Comparison of ENCODE assay signal across 8 cellular contexts in genomic region chr17:39244600-39245570, GRCh38. TPM values are rescaled to one million over a fixed set of nuclear protein-coding genes. Genes with fewer than 3 reads are reported as not detected.
DNase-seq lines count a peak whose midpoint lies in the region; TF ChIP-seq lines count a peak whose summit lies in the region.

No MANE protein-coding gene starts in this region.

- H3K9me3 Mint-ChIP-seq in activated naive CD4-positive, alpha-beta T cell treated with anti-CD3 and anti-CD28 coated beads for 36 hours, result no peaks in the 10 kb centered on the region
- H3K9me3 Mint-ChIP-seq in glutamatergic neuron (ENCODE audit: unreplicated experiment) (peaks cover 1% of the 10 kb centered on the region), type B pancreatic cell (no peaks in the 10 kb centered on the region)

- no peak overlapping the region for H3K4me2 ChIP-seq in SK-N-SH

- H3K79me2 ChIP-seq in SK-N-SH (ENCODE audit: insufficient read depth), result no peaks in the 10 kb centered on the region

- peak; percentile 94 for TF ChIP-seq RAD21 in SK-N-SH (IDR thresholded peaks at IDR 0.05; ENCODE audit: low read length)

- no peaks in the 10 kb centered on the region for H3K36me3 Mint-ChIP-seq in activated naive CD4-positive, alpha-beta T cell treated with anti-CD3 and anti-CD28 coated beads for 36 hours (ENCODE audit: low read depth)
- H3K36me3 Mint-ChIP-seq in glutamatergic neuron (ENCODE audit: unreplicated experiment) (no peaks in the 10 kb centered on the region), type B pancreatic cell (no peaks in the 10 kb centered on the region)

- peaks cover 8% of the 10 kb centered on the region for H3K4me1 Mint-ChIP-seq in activated naive CD4-positive, alpha-beta T cell treated with anti-CD3 and anti-CD28 coated beads for 36 hours (ENCODE audit: low read depth)
- peaks cover 9% of the 10 kb centered on the region for H3K4me1 Mint-ChIP-seq in glutamatergic neuron (ENCODE audit: low read depth, unreplicated experiment)
- peaks cover 5% of the 10 kb centered on the region for H3K4me1 Mint-ChIP-seq in type B pancreatic cell (ENCODE audit: unreplicated experiment)

- WGBS in SK-N-SH (ENCODE audit: low lambda C conversion rate), result 53% methylated on average over 6 of the region's 6 CpGs

- H3K27ac ChIP-seq in SK-N-SH (ENCODE audit: low read depth in 2 of 2, low read length in 1 of 2), result no peak overlapping the region

- H3K27me3 ChIP-seq in SK-N-SH (ENCODE audit: insufficient read depth), result no peaks in the 10 kb centered on the region

- POLR2A ChIA-PET in SK-N-SH (lab: Yijun Ruan, JAX), result interaction anchor here (0.6 to 2.4 kb wide), 5 partner anchors 38 to 232 kb away, joined by 3 to 19 read pairs (median 3); partner anchors contain the start of gene RPL19

- peak; percentile 78 for DNase-seq in SIG-M5 treated with dmso at 0.1 percent for 504 hours (lab: John Stamatoyannopoulos, UW; ENCODE audit: unreplicated experiment)
- no peak for DNase-seq in SIG-M5 (lab: John Stamatoyannopoulos, UW)
- DNase-seq in NCI-H1105 treated with DMSO at 0.1 percent for 48 hours (lab: John Stamatoyannopoulos, UW), result peak; percentile 57
- peak; percentile 80 for DNase-seq in SK-N-SH
- peak; percentile 96 for DNase-seq in activated naive CD4-positive, alpha-beta T cell treated with anti-CD3 and anti-CD28 coated beads for 36 hours
- DNase-seq in glutamatergic neuron, result peak; percentile 93
- peak; percentile 76 for DNase-seq in pons (ENCODE audit: low spot score)
- DNase-seq in type B pancreatic cell (ENCODE audit: extremely low spot score, unreplicated experiment), result peak; percentile 90

- TF ChIP-seq CTCF in SK-N-SH (IDR thresholded peaks at IDR 0.05) (peak; percentile 94), glutamatergic neuron (IDR thresholded peaks at IDR 0.05; ENCODE audit: partially characterized antibody, unreplicated experiment) (peak; percentile 97), type B pancreatic cell (conservative IDR thresholded peaks at IDR 0.05) (peak; percentile 95)

- H3K4me3 Mint-ChIP-seq in activated naive CD4-positive, alpha-beta T cell treated with anti-CD3 and anti-CD28 coated beads for 36 hours, result no peak overlapping the region
- H3K4me3 Mint-ChIP-seq in glutamatergic neuron (ENCODE audit: unreplicated experiment), result no peak overlapping the region
- H3K4me3 Mint-ChIP-seq in type B pancreatic cell, result no peak overlapping the region

- peaks cover 0 to 2% of the 10 kb centered on the region in 2 experiments; a peak in 1 of 4 replicates for H3K4me1 ChIP-seq in SK-N-SH (ENCODE audit: control insufficient read depth in 1 of 2, insufficient read depth in 2 of 2, low read depth in 1 of 2, low read length in 1 of 2)

- H3K36me3 ChIP-seq in SK-N-SH (replicated peaks in 1 of 2; ENCODE audit: control insufficient read depth in 1 of 2, insufficient read depth in 2 of 2, low read length in 1 of 2), result no peaks in the 10 kb centered on the region

- H3K9me3 ChIP-seq in SK-N-SH, result no peaks in the 10 kb centered on the region

- no peaks in the 10 kb centered on the region for H3F3A ChIP-seq in SK-N-SH (replicated peaks; ENCODE audit: insufficient read depth)

- H3K9ac ChIP-seq in SK-N-SH, result no peak overlapping the region

- no peaks in the 10 kb centered on the region for H3K9me2 ChIP-seq in SK-N-SH

- no peak overlapping the region for H2AFZ ChIP-seq in SK-N-SH (ENCODE audit: low read depth)

- intact Hi-C loops in activated naive CD4-positive, alpha-beta T cell treated with anti-CD3 and anti-CD28 coated beads for 36 hours (cut with micrococcal nuclease), result loop anchor here (1.0 to 5.0 kb wide), 3 partner anchors 10 to 263 kb away; no protein-coding TSS in a partner anchor

- TF ChIP-seq EP300 in SK-N-SH (IDR thresholded peaks at IDR 0.05; ENCODE audit: borderline replicate concordance in 1 of 2, low read depth in 1 of 2, low read length in 1 of 2), result no peak

- H3K27me3 Mint-ChIP-seq in activated naive CD4-positive, alpha-beta T cell treated with anti-CD3 and anti-CD28 coated beads for 36 hours (ENCODE audit: low read depth), result no peaks in the 10 kb centered on the region
- H3K27me3 Mint-ChIP-seq in glutamatergic neuron (ENCODE audit: unreplicated experiment) (no peaks in the 10 kb centered on the region), type B pancreatic cell (peaks cover 5% of the 10 kb centered on the region)

- H3K27ac Mint-ChIP-seq in activated naive CD4-positive, alpha-beta T cell treated with anti-CD3 and anti-CD28 coated beads for 36 hours, result no peak overlapping the region
- H3K27ac Mint-ChIP-seq in glutamatergic neuron (ENCODE audit: unreplicated experiment) (no peak overlapping the region), type B pancreatic cell (peak overlapping the region; percentile 40)

- no peaks in the 10 kb centered on the region for H4K20me1 ChIP-seq in SK-N-SH (ENCODE audit: insufficient read depth)

- CTCF ChIA-PET in SK-N-SH (lab: Yijun Ruan, JAX), result interaction anchor here (0.5 to 22.6 kb wide), 36 partner anchors 10 to 862 kb away, joined by 3 to 781 read pairs (median 3); partner anchors contain the start of genes CACNB1, PLXDC1, RPL19 and STAC2
- CTCF ChIA-PET in activated naive CD4-positive, alpha-beta T cell treated with anti-CD3 and anti-CD28 coated beads for 36 hours (lab: Charles Lee), result interaction anchor here (0.6 to 23.8 kb wide), 33 partner anchors 9 to 577 kb away, joined by 3 to 502 read pairs (median 4); partner anchors contain the start of genes PLXDC1 and RPL19

- no peak overlapping the region; a peak in 1 of 4 replicates for H3K4me3 ChIP-seq in SK-N-SH (ENCODE audit: low read depth in 2 of 2, low read length in 1 of 2)

TF ChIP-seq in SK-N-SH, 30 proteins besides CTCF, POLR2A, EP300 and RAD21:
- TF ChIP-seq SMC3 (IDR thresholded peaks at IDR 0.05; ENCODE audit: low read depth, low read length) (peak; percentile 91), GATA2 (CRISPR knock-in tag; IDR thresholded peaks at IDR 0.05) (peak; percentile 75), SIN3A (IDR thresholded peaks at IDR 0.05; ENCODE audit: borderline replicate concordance, low read depth, low read length) (no peak)

RNA-seq across cellular contexts. Expression of gene STAC2, which starts 19.1 kb away (rescaled TPM):
- 0.07 and 0.08 TPM in 2 replicates for polyA plus RNA-seq in SK-N-SH (2012; rRNA removed)
- 0.04 and 0.13 TPM in 2 replicates for polyA plus RNA-seq in SK-N-SH (2012; cell fraction: cytosol; rRNA removed)
- 0.10 and 0.23 TPM in 2 replicates for polyA plus RNA-seq in SK-N-SH (2012; cell fraction: nucleus; rRNA removed)
- total RNA-seq in activated naive CD4-positive, alpha-beta T cell treated with anti-CD3 and anti-CD28 coated beads for 36 hours, result not detected
- total RNA-seq in glutamatergic neuron (ENCODE audit: unreplicated experiment), result 1.8 TPM
- total RNA-seq in type B pancreatic cell (ENCODE audit: low replicate concordance), result 1.5 TPM in 1 of 2 replicates, not detected in the other

RNA-seq across cellular contexts. Expression of gene RPL19, which starts 44.8 kb away (rescaled TPM):
- 2,966 and 3,473 TPM in 2 replicates for polyA plus RNA-seq in SK-N-SH (2012; rRNA removed)
- 3,628 and 3,647 TPM in 2 replicates for polyA plus RNA-seq in SK-N-SH (2012; cell fraction: cytosol; rRNA removed)
- 962 and 1,107 TPM in 2 replicates for polyA plus RNA-seq in SK-N-SH (2012; cell fraction: nucleus; rRNA removed)
- total RNA-seq in activated naive CD4-positive, alpha-beta T cell treated with anti-CD3 and anti-CD28 coated beads for 36 hours, result 1,000 to 10,000 TPM; 3,280 to 3,392 TPM
- total RNA-seq in glutamatergic neuron (ENCODE audit: unreplicated experiment), result 877 TPM
- total RNA-seq in type B pancreatic cell (ENCODE audit: low replicate concordance), result 1,605 and 1,703 TPM in 2 replicates

RNA-seq across cellular contexts. Expression of gene CACNB1, which starts 47.4 kb away (rescaled TPM):
- polyA plus RNA-seq in SK-N-SH (2012; rRNA removed), result 7.2 and 7.4 TPM in 2 replicates
- 1.9 and 3.2 TPM in 2 replicates for polyA plus RNA-seq in SK-N-SH (2012; cell fraction: cytosol; rRNA removed)
- polyA plus RNA-seq in SK-N-SH (2012; cell fraction: nucleus; rRNA removed), result 41.0 and 52.4 TPM in 2 replicates
- total RNA-seq in activated naive CD4-positive, alpha-beta T cell treated with anti-CD3 and anti-CD28 coated beads for 36 hours, result 1 to 10 TPM; 5.3 to 5.9 TPM
- 77.1 TPM for total RNA-seq in glutamatergic neuron (ENCODE audit: unreplicated experiment)
- total RNA-seq in type B pancreatic cell (ENCODE audit: low replicate concordance), result 1.8 and 9.5 TPM in 2 replicates
